Comparison of ENCODE assay signal across 8 cellular contexts in genomic region chr19:36527873-36528193, GRCh38. TPM values are rescaled to one million over a fixed set of nuclear protein-coding genes. Genes with fewer than 3 reads are reported as not detected.
DNase-seq lines count a peak whose midpoint lies in the region; ATAC-seq, FAIRE-seq and TF ChIP-seq lines count a peak whose summit lies in the region.

No MANE protein-coding gene starts in this region.

- no peaks in the 10 kb centered on the region for H3K9me1 ChIP-seq in endothelial cell of umbilical vein (replicated peaks; ENCODE audit: control insufficient read depth, extremely low read depth, insufficient read depth, low read length)

- CTCF ChIA-PET in endothelial cell of umbilical vein (lab: Charles Lee), result interaction anchor here (1.2 to 1.3 kb wide), 2 partner anchors 38 to 46 kb away, joined by 3 to 5 read pairs; partner anchors contain the start of genes ZNF529 and ZNF566

- no peak for TF ChIP-seq CTCF in OCI-LY3 (IDR thresholded peaks at IDR 0.05; ENCODE audit: low read depth, low read length)
- TF ChIP-seq CTCF in endothelial cell of umbilical vein (IDR thresholded peaks at IDR 0.05; ENCODE audit: extremely low read depth in 1 of 2, insufficient read depth in 1 of 2, low read depth in 1 of 2, low read length in 2 of 2), result no peak
- no peak for TF ChIP-seq CTCF in osteocyte (IDR thresholded peaks at IDR 0.05)

- POLR2A ChIA-PET in endothelial cell of umbilical vein (lab: Charles Lee), result interaction anchor here (0.6 to 0.8 kb wide), 3 partner anchors 43 to 790 kb away, joined by 3 to 7 read pairs (median 5); partner anchors contain the start of genes ZNF146 and ZNF565

- H3K27ac ChIP-seq in OCI-LY3 (ENCODE audit: low read length), result peak overlapping the region; percentile 83
- peak overlapping the region; percentile 65 for H3K27ac ChIP-seq in endothelial cell of umbilical vein (ENCODE audit: insufficient read depth, low read depth, low read length)

- H3K4me2 ChIP-seq in OCI-LY3 (ENCODE audit: low read length) (peak overlapping the region; percentile 88), endothelial cell of umbilical vein (ENCODE audit: insufficient read depth, low read length) (peak overlapping the region; percentile 73)

- peaks cover 9% of the 10 kb centered on the region for H3K9me3 Mint-ChIP-seq in osteocyte (ENCODE audit: unreplicated experiment)

- no peaks in the 10 kb centered on the region for H3K4me1 ChIP-seq in ES-I3 (ENCODE audit: insufficient read depth, low read length)
- H3K4me1 ChIP-seq in OCI-LY3 (ENCODE audit: low read length), result peaks cover 16% of the 10 kb centered on the region
- peaks cover 9% of the 10 kb centered on the region for H3K4me1 ChIP-seq in endothelial cell of umbilical vein (ENCODE audit: control insufficient read depth, extremely low read depth, insufficient read depth, low read length)

- H3K9ac ChIP-seq in ES-I3 (ENCODE audit: low read depth, low read length) (peak overlapping the region; percentile 84), OCI-LY3 (ENCODE audit: low read length) (peak overlapping the region; percentile 92), endothelial cell of umbilical vein (replicated peaks; ENCODE audit: extremely low read depth, insufficient read depth, low read length) (peak overlapping the region; percentile 76)

- peaks cover 32% of the 10 kb centered on the region for H3K36me3 Mint-ChIP-seq in osteocyte (ENCODE audit: unreplicated experiment)

- H3K27me3 Mint-ChIP-seq in osteocyte (ENCODE audit: unreplicated experiment), result no peaks in the 10 kb centered on the region

- H3K9me3 ChIP-seq in ES-I3 (ENCODE audit: control insufficient read depth, insufficient read depth, low read length) (peaks cover 12% of the 10 kb centered on the region), OCI-LY3 (ENCODE audit: insufficient read depth, low read length) (peaks cover 35% of the 10 kb centered on the region), endothelial cell of umbilical vein (replicated peaks; ENCODE audit: control insufficient read depth, insufficient read depth, low read length) (no peaks in the 10 kb centered on the region)

- ATAC-seq in sciatic nerve (no peak), HG02852 (IDR thresholded peaks at IDR 0.05; ENCODE audit: unreplicated experiment) (no peak), left lobe of liver (no peak)

- FAIRE-seq in endothelial cell of umbilical vein (lab: Jason Lieb, UNC), result no peak

- no peak for TF ChIP-seq POLR2A in endothelial cell of umbilical vein (IDR thresholded peaks at IDR 0.05; ENCODE audit: low read depth, low read length)

- H3K36me3 ChIP-seq in ES-I3 (ENCODE audit: insufficient read depth, low read length), result peaks cover 11% of the 10 kb centered on the region
- peaks cover 58% of the 10 kb centered on the region for H3K36me3 ChIP-seq in OCI-LY3 (replicated peaks; ENCODE audit: low read depth, low read length)
- peaks cover 0 to 3% of the 10 kb centered on the region in 2 experiments for H3K36me3 ChIP-seq in endothelial cell of umbilical vein (ENCODE audit: control insufficient read depth in 2 of 2, extremely low read depth in 1 of 2, insufficient read depth in 2 of 2, low read length in 2 of 2)

- H4K20me1 ChIP-seq in OCI-LY3 (ENCODE audit: insufficient read depth, low read length) (no peaks in the 10 kb centered on the region), endothelial cell of umbilical vein (replicated peaks; ENCODE audit: control insufficient read depth, extremely low read depth, insufficient read depth, low read length) (no peaks in the 10 kb centered on the region)

- peak overlapping the region; percentile 100 for H3K27ac Mint-ChIP-seq in osteocyte (ENCODE audit: unreplicated experiment)

- H2AFZ ChIP-seq in OCI-LY3 (ENCODE audit: low read depth, low read length) (peak overlapping the region; percentile 99), endothelial cell of umbilical vein (ENCODE audit: low read depth, low read length) (peak overlapping the region; percentile 61)

- peaks cover 22% of the 10 kb centered on the region for H3K4me1 Mint-ChIP-seq in osteocyte (ENCODE audit: unreplicated experiment)

- H3K4me3 ChIP-seq in OCI-LY3 (ENCODE audit: low read length), result peak overlapping the region; percentile 81
- peak overlapping the region; percentile 40 to 91 (median 50) for H3K4me3 ChIP-seq in endothelial cell of umbilical vein (replicated peaks in 1 of 3; ENCODE audit: insufficient read depth in 1 of 3, low read depth in 1 of 3, low read length in 3 of 3)

- DNase-seq in endothelial cell of umbilical vein (ENCODE audit: low read depth, low spot score), result no peak
- DNase-seq in osteocyte (ENCODE audit: extremely low spot score, unreplicated experiment), result no peak
- no peak for DNase-seq in NK-92 treated with Interleukin-12 subunit alpha and Interleukin-12 subunit beta, amount 100 ng/mL, for 24 hours (lab: John Stamatoyannopoulos, UW)
- DNase-seq in sciatic nerve (ENCODE audit: low spot score), result no peak
- no peak for DNase-seq in left lobe of liver (ENCODE audit: low spot score)

- peak overlapping the region; percentile 100 for H3K4me3 Mint-ChIP-seq in osteocyte (ENCODE audit: unreplicated experiment)

- intact Hi-C loops in endothelial cell of umbilical vein (cut with micrococcal nuclease), result loop anchor here (1.0 to 10.0 kb wide), 8 partner anchors 39 to 547 kb away; partner anchors contain the start of genes ZNF146, ZNF345, ZNF420 and ZNF461
- intact Hi-C loops in sciatic nerve (cut with DNase I), result no loop called here

- dilution Hi-C loops in endothelial cell of umbilical vein (cut with MboI; ENCODE audit: extremely low pct_ligation_motif_present, low sequenced_read_pairs), result no loop called here

- peaks cover 57% of the 10 kb centered on the region for H3K79me2 ChIP-seq in OCI-LY3 (ENCODE audit: low read length)
- peaks cover 22% of the 10 kb centered on the region for H3K79me2 ChIP-seq in endothelial cell of umbilical vein (ENCODE audit: control insufficient read depth, insufficient read depth, low read length)

- no TSS peak for BruUV-seq in endothelial cell of umbilical vein (replicated peaks; lab: Mats Ljungman, UMichigan)

- H3K27me3 ChIP-seq in OCI-LY3 (ENCODE audit: low read depth, low read length) (no peaks in the 10 kb centered on the region), endothelial cell of umbilical vein (ENCODE audit: control insufficient read depth in 2 of 2, insufficient read depth in 2 of 2, low read length in 2 of 2) (no peaks in the 10 kb centered on the region)

TF ChIP-seq in endothelial cell of umbilical vein, 7 proteins besides CTCF, POLR2A, EP300 and RAD21:
- TF ChIP-seq FOS (IDR thresholded peaks at IDR 0.05; ENCODE audit: borderline replicate concordance, insufficient read depth, low read length) (no peak), EZH2 (IDR thresholded peaks at IDR 0.05; ENCODE audit: borderline replicate concordance, low read depth, low read length, severe bottlenecking) (no peak), MYC (IDR thresholded peaks at IDR 0.05; ENCODE audit: low read depth, low read length) (no peak), JUN (IDR thresholded peaks at IDR 0.05; ENCODE audit: borderline replicate concordance, insufficient read depth, insufficient read length, low read depth) (no peak), POLR2AphosphoS5 (IDR thresholded peaks at IDR 0.05; ENCODE audit: insufficient read depth, low read depth, low read length) (no peak), GATA2 (IDR thresholded peaks at IDR 0.05; ENCODE audit: insufficient read depth, insufficient read length, low read depth, low read length) (no peak)
- TF ChIP-seq, protein P1, sequence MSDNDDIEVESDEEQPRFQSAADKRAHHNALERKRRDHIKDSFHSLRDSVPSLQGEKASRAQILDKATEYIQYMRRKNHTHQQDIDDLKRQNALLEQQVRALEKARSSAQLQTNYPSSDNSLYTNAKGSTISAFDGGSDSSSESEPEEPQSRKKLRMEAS (IDR thresholded peaks at IDR 0.05; ENCODE audit: insufficient read depth, insufficient read length), result no peak

RNA-seq across cellular contexts. Expression of gene ZNF260, which starts 0.2 kb away (rescaled TPM):
- 10.5 and 13.9 TPM in 2 replicates for total RNA-seq in endothelial cell of umbilical vein
- 2.4 and 2.7 TPM in 2 replicates for polyA plus RNA-seq in endothelial cell of umbilical vein
- polyA plus RNA-seq in endothelial cell of umbilical vein (2011; cell fraction: cytosol; rRNA removed), result 4.3 TPM in 2 replicates
- 5.4 and 7.0 TPM in 2 replicates for polyA plus RNA-seq in endothelial cell of umbilical vein (2011; cell fraction: nucleus; rRNA removed)
- polyA plus RNA-seq in endothelial cell of umbilical vein (2012), result 8.4 and 12.5 TPM in 2 replicates
- 13.0 and 15.5 TPM in 2 replicates for polyA minus RNA-seq in endothelial cell of umbilical vein
- 16.2 TPM for polyA minus RNA-seq in endothelial cell of umbilical vein (2011; cell fraction: cytosol; rRNA and poly(A)+ RNA removed)
- 11.3 and 14.3 TPM in 2 replicates for polyA minus RNA-seq in endothelial cell of umbilical vein (2011; cell fraction: nucleus; rRNA and poly(A)+ RNA removed)
- total RNA-seq in osteocyte, result 16.4 and 20.9 TPM in 2 replicates
- 13.5 TPM for total RNA-seq in sciatic nerve
- total RNA-seq in left lobe of liver, result 4.1 TPM

RNA-seq across cellular contexts. Expression of gene ZNF566, which starts 38.5 kb away (rescaled TPM):
- total RNA-seq in endothelial cell of umbilical vein, result 8.3 and 8.5 TPM in 2 replicates
- 4.0 and 4.7 TPM in 2 replicates for polyA plus RNA-seq in endothelial cell of umbilical vein
- polyA plus RNA-seq in endothelial cell of umbilical vein (2011; cell fraction: cytosol; rRNA removed), result 3.0 and 3.8 TPM in 2 replicates
- polyA plus RNA-seq in endothelial cell of umbilical vein (2011; cell fraction: nucleus; rRNA removed), result 8.4 and 9.6 TPM in 2 replicates
- 3.5 and 5.3 TPM in 2 replicates for polyA plus RNA-seq in endothelial cell of umbilical vein (2012)
- polyA minus RNA-seq in endothelial cell of umbilical vein, result 5.5 and 7.3 TPM in 2 replicates
- 3.2 TPM for polyA minus RNA-seq in endothelial cell of umbilical vein (2011; cell fraction: cytosol; rRNA and poly(A)+ RNA removed)
- 8.8 and 11.7 TPM in 2 replicates for polyA minus RNA-seq in endothelial cell of umbilical vein (2011; cell fraction: nucleus; rRNA and poly(A)+ RNA removed)
- 12.1 and 13.2 TPM in 2 replicates for total RNA-seq in osteocyte
- total RNA-seq in sciatic nerve, result 19.8 TPM
- 4.9 TPM for total RNA-seq in left lobe of liver

RNA-seq across cellular contexts. Expression of gene ZNF529, which starts 45.3 kb away (rescaled TPM):
- total RNA-seq in endothelial cell of umbilical vein, result 5.3 and 8.4 TPM in 2 replicates
- 4.1 and 4.9 TPM in 2 replicates for polyA plus RNA-seq in endothelial cell of umbilical vein
- 2.4 and 2.7 TPM in 2 replicates for polyA plus RNA-seq in endothelial cell of umbilical vein (2011; cell fraction: cytosol; rRNA removed)
- polyA plus RNA-seq in endothelial cell of umbilical vein (2011; cell fraction: nucleus; rRNA removed), result 7.5 and 9.9 TPM in 2 replicates
- 3.8 and 5.4 TPM in 2 replicates for polyA plus RNA-seq in endothelial cell of umbilical vein (2012)
- polyA minus RNA-seq in endothelial cell of umbilical vein, result 6.7 and 7.6 TPM in 2 replicates
- polyA minus RNA-seq in endothelial cell of umbilical vein (2011; cell fraction: cytosol; rRNA and poly(A)+ RNA removed), result 3.0 TPM
- polyA minus RNA-seq in endothelial cell of umbilical vein (2011; cell fraction: nucleus; rRNA and poly(A)+ RNA removed), result 4.3 and 7.1 TPM in 2 replicates
- total RNA-seq in osteocyte, result 18.3 and 18.8 TPM in 2 replicates
- total RNA-seq in sciatic nerve, result 28.1 TPM
- 2.6 TPM for total RNA-seq in left lobe of liver
